Comparison of ENCODE assay signal across 20 cellular contexts in the genomic region with DNA sequence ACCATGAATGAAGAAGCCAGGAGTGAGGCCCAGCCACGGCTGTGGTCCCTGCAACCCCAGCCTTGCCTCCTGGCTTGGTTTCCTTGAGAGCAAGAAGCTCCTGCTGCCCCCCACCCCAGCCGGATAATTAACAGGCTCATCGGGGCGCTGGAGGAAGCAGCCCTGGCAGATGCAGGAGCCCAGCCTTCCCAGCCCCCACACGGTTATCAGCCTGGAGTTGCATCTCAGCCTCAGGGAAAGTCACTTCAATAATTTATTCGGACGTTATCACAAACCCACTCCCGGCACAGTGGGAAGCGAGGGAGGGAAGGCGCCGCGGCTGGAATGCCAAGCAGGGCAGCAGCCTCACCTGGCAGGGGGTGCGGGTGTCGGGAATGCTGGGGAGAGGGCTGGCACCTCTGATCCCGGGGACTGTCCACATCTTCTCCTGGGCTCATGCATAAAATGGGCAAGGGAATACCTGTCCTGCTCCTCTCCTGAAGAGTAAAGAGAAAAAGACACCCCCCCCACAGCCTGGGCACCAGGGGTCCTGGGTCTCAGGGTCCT. TPM values are rescaled to one million over a fixed set of nuclear protein-coding genes. Genes with fewer than 3 reads are reported as not detected.
DNase-seq lines count a peak whose midpoint lies in the region; ATAC-seq and TF ChIP-seq lines count a peak whose summit lies in the region.
"Had no signal": no experiment of that assay in that cellular context is flagged by ENCODE, and none has a peak within 500 bp of the region (broad histone marks: within the 10 kb centered on the region; RNA-seq: fewer than 3 reads in every experiment).

No MANE protein-coding gene starts in this region.

- TF ChIP-seq CTCF in left ventricle myocardium inferior (IDR thresholded peaks at IDR 0.05; ENCODE audit: borderline replicate concordance), result no peak

- peaks cover 66% of the 10 kb centered on the region for H3K27me3 ChIP-seq in left ventricle myocardium inferior (ENCODE audit: low read depth)

- no peak for ATAC-seq in HG03521 (IDR thresholded peaks at IDR 0.05; ENCODE audit: unreplicated experiment)
- ATAC-seq: activated naive CD8-positive, alpha-beta T cell treated with anti-CD3 and anti-CD28 coated beads, Interleukin-2, amount 50 U/mL, for 24 hours; gastroesophageal sphincter had no signal

- no peaks in the 10 kb centered on the region for H3K9me3 ChIP-seq in left ventricle myocardium inferior (replicated peaks)
- H3K9me3 ChIP-seq: gastroesophageal sphincter, HAP-1 had no signal

- intact Hi-C loops in left ventricle myocardium inferior (cut with micrococcal nuclease), result no loop called here

- peaks cover 4% of the 10 kb centered on the region for H3K4me1 ChIP-seq in left ventricle myocardium inferior
- H3K4me1 ChIP-seq: gastroesophageal sphincter, HAP-1 had no signal

- H3K27ac ChIP-seq in left ventricle myocardium inferior (replicated peaks), result no peak overlapping the region
- H3K27ac ChIP-seq: 22Rv1, epithelial cell of prostate, gastroesophageal sphincter had no signal

- H3K36me3 ChIP-seq in left ventricle myocardium inferior, result no peaks in the 10 kb centered on the region
- H3K36me3 ChIP-seq: gastroesophageal sphincter, HAP-1 had no signal

- no peak overlapping the region for H3K4me3 ChIP-seq in left ventricle myocardium inferior
- H3K4me3 ChIP-seq: gastroesophageal sphincter, HAP-1, lung had no signal

- DNase-seq in DMS 273 (lab: John Stamatoyannopoulos, UW; ENCODE audit: unreplicated experiment) (peak; percentile 65), DMS 273 treated with DMSO at 0.1 percent for 48 hours (lab: John Stamatoyannopoulos, UW) (no peak), mesenteric fat pad (ENCODE audit: low spot score) (peak; percentile 53), NCI-H1694 (lab: John Stamatoyannopoulos, UW) (no peak), left ventricle myocardium inferior (no peak)
- peak; percentile 2 for DNase-seq in stimulated activated CD4-positive, alpha-beta T cell treated with anti-CD3 and anti-CD28 coated beads, Interleukin-4, amount 100 ng/mL, for 24 hours
- no peak for DNase-seq in stimulated activated CD4-positive, alpha-beta T cell treated with anti-CD3 and anti-CD28 coated beads, Interleukin-15, amount 100 ng/mL, for 24 hours
- DNase-seq: activated CD4-positive, alpha-beta T cell treated with anti-CD3 and anti-CD28 coated beads for 4 hours; activated naive CD8-positive, alpha-beta T cell treated with anti-CD3 and anti-CD28 coated beads, Interleukin-2, amount 50 U/mL, for 24 hours; dermis blood vessel endothelial cell; KBM-7; NCI-H526 treated with DMSO at 0.1 percent for 48 hours; small intestine; T1000 had no signal

RNA-seq across cellular contexts. Expression of a gene that starts 43.3 kb away (rescaled TPM):
- 9.9 TPM for total RNA-seq in mesenteric fat pad
- total RNA-seq in left ventricle myocardium inferior, result 1.8 TPM

Comparison
In these comparisons a context has a peak if more than half of its experiments do, and no peak if none do; other contexts are left out.
1. DNase-seq: peak in DMS 273 (single experiment), stimulated activated CD4-positive, alpha-beta T cell treated with anti-CD3 and anti-CD28 coated beads, Interleukin-4, amount 100 ng/mL, for 24 hours (single experiment) and mesenteric fat pad (single experiment); none in DMS 273 treated with DMSO at 0.1 percent for 48 hours (single experiment), stimulated activated CD4-positive, alpha-beta T cell treated with anti-CD3 and anti-CD28 coated beads, Interleukin-15, amount 100 ng/mL, for 24 hours (single experiment), NCI-H1694 (single experiment) and left ventricle myocardium inferior (single experiment).